ENCODE assay signal across 19 cellular contexts in the genomic region with DNA sequence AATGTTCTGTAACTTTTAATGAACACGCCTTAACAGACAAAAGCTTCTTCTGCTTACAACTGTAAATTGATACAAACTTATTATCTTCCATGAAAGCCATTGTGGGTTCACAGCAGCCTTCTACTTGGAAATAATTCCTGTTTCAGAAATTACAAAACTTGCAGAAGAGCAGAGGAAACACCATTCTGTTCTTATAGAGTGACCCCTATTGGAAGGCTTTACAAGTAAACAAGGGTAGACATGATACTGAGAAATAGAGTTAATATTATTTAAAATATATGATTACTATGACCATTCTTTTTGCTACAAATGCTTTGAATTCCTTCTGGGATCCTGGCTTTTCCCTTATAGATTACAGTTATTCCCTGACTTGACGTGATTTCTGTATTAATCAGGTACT. TPM values are rescaled to one million over a fixed set of nuclear protein-coding genes. Genes with fewer than 3 reads are reported as not detected.
"Had no signal": no experiment of that assay in that cellular context is flagged by ENCODE, and none has a peak within 500 bp of the region (broad histone marks: within the 10 kb centered on the region; RNA-seq: fewer than 3 reads in every experiment).

No MANE protein-coding gene starts in this region.

- DNase-seq: activated CD4-positive, alpha-beta T cell treated with anti-CD3 and anti-CD28 coated beads, Interleukin-2, amount 50 U/mL, for 4 hours; activated effector memory CD4-positive, alpha-beta T cell treated with anti-CD3 and anti-CD28 coated beads, Interleukin-2, amount 50 U/mL, for 16 hours; activated T-cell treated with anti-CD3 and anti-CD28 coated beads, Interleukin-2, amount 50 U/mL, for 72 hours; dermis blood vessel endothelial cell; effector memory CD8-positive, alpha-beta T cell; midbrain; nucleus accumbens; stimulated activated CD4-positive, alpha-beta T cell treated with anti-CD3 and anti-CD28 coated beads, Interleukin-15, amount 100 ng/mL, for 24 hours; stimulated activated CD4-positive, alpha-beta T cell treated with anti-CD3 and anti-CD28 coated beads, Interleukin-2, amount 100 ng/mL, for 48 hours; stomach; trophoblast cell had no signal

- H3K27ac ChIP-seq: ascending aorta, foreskin keratinocyte, skin epidermis, stomach had no signal

- H3K4me1 ChIP-seq: ascending aorta, foreskin keratinocyte, stomach had no signal

- H3K9me3 ChIP-seq: ascending aorta, stomach had no signal

- H3K4me3 ChIP-seq: ascending aorta, skin epidermis, stomach had no signal

- H3K27me3 ChIP-seq: ascending aorta, foreskin keratinocyte, stomach had no signal

- H3K36me3 ChIP-seq: ascending aorta, stomach had no signal

- ATAC-seq: activated T-cell treated with anti-CD3 and anti-CD28 coated beads, Interleukin-2, amount 50 U/mL, for 72 hours; effector memory CD8-positive, alpha-beta T cell; foreskin keratinocyte; left lobe of liver had no signal

RNA-seq across cellular contexts. Expression of a gene that starts 32.4 kb away (rescaled TPM):
- total RNA-seq: activated CD8-positive, alpha-beta memory T cell treated with anti-CD3 and anti-CD28 coated beads for 36 hours; activated T-cell treated with anti-CD3 and anti-CD28 coated beads, Interleukin-2, amount 50 U/mL, for 72 hours; dermis blood vessel endothelial cell; foreskin keratinocyte; left lobe of liver; lung microvascular endothelial cell; T-helper 2 cell treated with Interferon-gamma antibody and Interleukin-4, amounts not matched to agents 100 ng/mL and 5 ng/mL, for 36 hours had no signal
- polyA plus RNA-seq: foreskin keratinocyte, keratinocyte, stomach had no signal
